Comparison of ENCODE assay signal across 1 cellular context in genomic region chr2:67341336-67341735, GRCh38.
TF ChIP-seq lines count a peak whose summit lies in the region.

No MANE protein-coding gene starts in this region.

TF ChIP-seq in H1, 55 proteins besides CTCF, POLR2A, EP300 and RAD21:
- TF ChIP-seq POU5F1 (IDR thresholded peaks at IDR 0.05; ENCODE audit: low read depth, low read length), result no peak
